Comparison of ENCODE assay signal across 8 cellular contexts in genomic region chr3:101574388-101575156, GRCh38. TPM values are rescaled to one million over a fixed set of nuclear protein-coding genes. Genes with fewer than 3 reads are reported as not detected.
A peak's percentile ranks its signal among the peaks of the same experiment; 100 is the strongest.
DNase-seq lines count a peak whose midpoint lies in the region; ATAC-seq and TF ChIP-seq lines count a peak whose summit lies in the region.

No MANE protein-coding gene starts in this region.

- peaks cover 64 to 79% (median 74%) of the 10 kb centered on the region in 3 donors for H3K4me1 Mint-ChIP-seq in CD8-positive, alpha-beta memory T cell
- peaks cover 75% of the 10 kb centered on the region for H3K4me1 Mint-ChIP-seq in activated naive CD4-positive, alpha-beta T cell treated with anti-CD3 and anti-CD28 coated beads, Interleukin-2, amount 50 U/mL, for 24 hours
- H3K4me1 Mint-ChIP-seq in osteocyte (ENCODE audit: unreplicated experiment), result peaks cover 35% of the 10 kb centered on the region

- H3K9me3 ChIP-seq in CD8-positive, alpha-beta memory T cell (ENCODE audit: low read length), result no peaks in the 10 kb centered on the region

- CTCF ChIA-PET in CD8-positive, alpha-beta memory T cell (lab: Charles Lee), result interaction anchor here (1.0 to 3.0 kb wide), 15 partner anchors 10 to 193 kb away, joined by 3 to 23 read pairs (median 5); partner anchors contain the start of genes RPL24, TRMT10C and ZBTB11

- peaks cover 0 to 4% of the 10 kb centered on the region in 2 donors for H3K27me3 Mint-ChIP-seq in CD8-positive, alpha-beta memory T cell
- no peaks in the 10 kb centered on the region for H3K27me3 Mint-ChIP-seq in activated naive CD4-positive, alpha-beta T cell treated with anti-CD3 and anti-CD28 coated beads, Interleukin-2, amount 50 U/mL, for 24 hours
- H3K27me3 Mint-ChIP-seq in osteocyte (ENCODE audit: unreplicated experiment), result no peaks in the 10 kb centered on the region

- DNase-seq in CD8-positive, alpha-beta memory T cell, result peak in 2 of 5 donors; percentile 33 to 74
- peak; percentile 58 for DNase-seq in NCI-H345 (lab: John Stamatoyannopoulos, UW)
- DNase-seq in head of caudate nucleus, result peak in 29 of 42 donors; percentile 7 to 65 (median 33)
- DNase-seq in osteocyte (ENCODE audit: extremely low spot score, unreplicated experiment), result no peak
- DNase-seq in middle frontal gyrus (ENCODE audit: extremely low spot score, low spot score), result no peak

- no peaks in the 10 kb centered on the region for H3K36me3 ChIP-seq in CD8-positive, alpha-beta memory T cell (ENCODE audit: insufficient read depth, low read length)

- no peaks in the 10 kb centered on the region for H3K27me3 ChIP-seq in CD8-positive, alpha-beta memory T cell (ENCODE audit: insufficient read depth, low read length, poor library complexity, severe bottlenecking)

- no peak for TF ChIP-seq CTCF in osteocyte (IDR thresholded peaks at IDR 0.05)

- no peaks in the 10 kb centered on the region for H3K9me3 Mint-ChIP-seq in CD8-positive, alpha-beta memory T cell
- H3K9me3 Mint-ChIP-seq in activated naive CD4-positive, alpha-beta T cell treated with anti-CD3 and anti-CD28 coated beads, Interleukin-2, amount 50 U/mL, for 24 hours, result no peaks in the 10 kb centered on the region
- H3K9me3 Mint-ChIP-seq in osteocyte (ENCODE audit: unreplicated experiment), result no peaks in the 10 kb centered on the region

- peaks cover 3 to 42% (median 6%) of the 10 kb centered on the region in 3 donors for H3K36me3 Mint-ChIP-seq in CD8-positive, alpha-beta memory T cell
- H3K36me3 Mint-ChIP-seq in activated naive CD4-positive, alpha-beta T cell treated with anti-CD3 and anti-CD28 coated beads, Interleukin-2, amount 50 U/mL, for 24 hours, result peaks cover 5% of the 10 kb centered on the region
- H3K36me3 Mint-ChIP-seq in osteocyte (ENCODE audit: unreplicated experiment), result peaks cover 13% of the 10 kb centered on the region

- H3K4me3 Mint-ChIP-seq in CD8-positive, alpha-beta memory T cell, result peak overlapping the region; percentile 94 to 100 (median 96)
- peak overlapping the region; percentile 97 for H3K4me3 Mint-ChIP-seq in activated naive CD4-positive, alpha-beta T cell treated with anti-CD3 and anti-CD28 coated beads, Interleukin-2, amount 50 U/mL, for 24 hours
- H3K4me3 Mint-ChIP-seq in osteocyte (ENCODE audit: unreplicated experiment), result peak overlapping the region; percentile 95

- intact Hi-C loops in head of caudate nucleus (cut with DNase I), result loop anchor here (5.0 to 10.0 kb wide), 3 partner anchors 60 to 113 kb away; partner anchors contain the start of genes RPL24 and SENP7

- ATAC-seq in GM19025 (IDR thresholded peaks at IDR 0.05; ENCODE audit: low read depth, unreplicated experiment) (peak; percentile 36), HG03135 (IDR thresholded peaks at IDR 0.05; ENCODE audit: unreplicated experiment) (peak; percentile 50)

- peaks cover 61% of the 10 kb centered on the region for H3K4me1 ChIP-seq in CD8-positive, alpha-beta memory T cell (ENCODE audit: insufficient read depth, low read length)

- H3K27ac ChIP-seq in CD8-positive, alpha-beta memory T cell (ENCODE audit: low read depth, low read length), result peak overlapping the region; percentile 99

- POLR2A ChIA-PET in CD8-positive, alpha-beta memory T cell (lab: Charles Lee), result interaction anchor here (0.8 to 2.3 kb wide), 14 partner anchors 13 to 275 kb away, joined by 3 to 31 read pairs (median 6); partner anchors contain the start of genes CEP97, NFKBIZ, NXPE3 and SENP7

- peak overlapping the region; percentile 97 to 99 (median 99) for H3K27ac Mint-ChIP-seq in CD8-positive, alpha-beta memory T cell
- H3K27ac Mint-ChIP-seq in activated naive CD4-positive, alpha-beta T cell treated with anti-CD3 and anti-CD28 coated beads, Interleukin-2, amount 50 U/mL, for 24 hours, result peak overlapping the region; percentile 97
- H3K27ac Mint-ChIP-seq in osteocyte (ENCODE audit: unreplicated experiment), result peak overlapping the region; percentile 97

- H3K4me3 ChIP-seq in CD8-positive, alpha-beta memory T cell (ENCODE audit: low read length), result peak overlapping the region; percentile 96

RNA-seq across cellular contexts. Expression of gene PCNP, which starts 0.6 kb away (rescaled TPM):
- 100 to 1,000 TPM; 205 to 216 TPM for total RNA-seq in CD8-positive, alpha-beta memory T cell
- 124 TPM for polyA plus RNA-seq in CD8-positive, alpha-beta memory T cell
- total RNA-seq in osteocyte, result 139 and 144 TPM in 2 replicates

RNA-seq across cellular contexts. Expression of gene TRMT10C, which starts 12.9 kb away (rescaled TPM):
- 10 to 100 TPM; 57.4 to 59.3 TPM for total RNA-seq in CD8-positive, alpha-beta memory T cell
- polyA plus RNA-seq in CD8-positive, alpha-beta memory T cell, result 37.3 TPM
- total RNA-seq in osteocyte, result 18.2 and 19.7 TPM in 2 replicates

Comparison
In these comparisons a context has a peak if more than half of its experiments do, and no peak if none do; other contexts are left out.
1. DNase-seq: peak in NCI-H345 (single experiment) and head of caudate nucleus (29 of 42); none in osteocyte (single experiment) and middle frontal gyrus (single experiment).
2. Peak in every context shown above with its lines, with median percentiles within 50 percentile points of each other: H3K27ac Mint-ChIP-seq and H3K4me3 Mint-ChIP-seq.